1 cellular context compared by ENCODE assay signal in the genomic region with DNA sequence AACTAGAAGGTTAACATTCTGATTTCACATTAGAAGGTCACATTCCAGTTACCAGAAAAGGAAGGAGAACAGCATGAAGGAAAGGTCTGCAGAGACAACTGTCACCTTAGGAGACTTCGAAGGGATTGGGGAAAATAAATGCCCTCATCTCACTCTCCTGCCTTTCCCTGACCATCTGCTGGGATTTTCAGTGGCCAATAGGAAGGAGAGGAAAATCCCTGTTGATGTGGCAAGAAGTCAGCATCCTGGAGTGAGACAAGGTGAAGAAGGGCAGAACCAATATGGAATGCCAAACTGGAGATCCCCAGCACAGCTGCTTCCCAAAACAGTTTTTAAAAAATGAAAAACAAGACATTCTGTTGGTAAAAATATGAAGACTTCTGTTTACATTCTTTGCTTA.
TF ChIP-seq lines count a peak whose summit lies in the region.

No MANE protein-coding gene starts in this region.

TF ChIP-seq in H1, 55 proteins besides CTCF, POLR2A, EP300 and RAD21 (continued from another document):
- no peak for TF ChIP-seq TBP (IDR thresholded peaks at IDR 0.05; ENCODE audit: low read depth, low read length)
- TF ChIP-seq BACH1 (IDR thresholded peaks at IDR 0.05; ENCODE audit: low read length) = no peak
- no peak for TF ChIP-seq POLR2AphosphoS5 (IDR thresholded peaks at IDR 0.05; ENCODE audit: low read depth, low read length)
- no peak for TF ChIP-seq SRF (IDR thresholded peaks at IDR 0.05; ENCODE audit: low read depth, low read length)
- no peak for TF ChIP-seq JUND (IDR thresholded peaks at IDR 0.05; ENCODE audit: low read length)
- TF ChIP-seq, protein P1, sequence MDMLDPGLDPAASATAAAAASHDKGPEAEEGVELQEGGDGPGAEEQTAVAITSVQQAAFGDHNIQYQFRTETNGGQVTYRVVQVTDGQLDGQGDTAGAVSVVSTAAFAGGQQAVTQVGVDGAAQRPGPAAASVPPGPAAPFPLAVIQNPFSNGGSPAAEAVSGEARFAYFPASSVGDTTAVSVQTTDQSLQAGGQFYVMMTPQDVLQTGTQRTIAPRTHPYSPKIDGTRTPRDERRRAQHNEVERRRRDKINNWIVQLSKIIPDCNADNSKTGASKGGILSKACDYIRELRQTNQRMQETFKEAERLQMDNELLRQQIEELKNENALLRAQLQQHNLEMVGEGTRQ (IDR thresholded peaks at IDR 0.05; ENCODE audit: low read length) = no peak
- TF ChIP-seq, protein P2, sequence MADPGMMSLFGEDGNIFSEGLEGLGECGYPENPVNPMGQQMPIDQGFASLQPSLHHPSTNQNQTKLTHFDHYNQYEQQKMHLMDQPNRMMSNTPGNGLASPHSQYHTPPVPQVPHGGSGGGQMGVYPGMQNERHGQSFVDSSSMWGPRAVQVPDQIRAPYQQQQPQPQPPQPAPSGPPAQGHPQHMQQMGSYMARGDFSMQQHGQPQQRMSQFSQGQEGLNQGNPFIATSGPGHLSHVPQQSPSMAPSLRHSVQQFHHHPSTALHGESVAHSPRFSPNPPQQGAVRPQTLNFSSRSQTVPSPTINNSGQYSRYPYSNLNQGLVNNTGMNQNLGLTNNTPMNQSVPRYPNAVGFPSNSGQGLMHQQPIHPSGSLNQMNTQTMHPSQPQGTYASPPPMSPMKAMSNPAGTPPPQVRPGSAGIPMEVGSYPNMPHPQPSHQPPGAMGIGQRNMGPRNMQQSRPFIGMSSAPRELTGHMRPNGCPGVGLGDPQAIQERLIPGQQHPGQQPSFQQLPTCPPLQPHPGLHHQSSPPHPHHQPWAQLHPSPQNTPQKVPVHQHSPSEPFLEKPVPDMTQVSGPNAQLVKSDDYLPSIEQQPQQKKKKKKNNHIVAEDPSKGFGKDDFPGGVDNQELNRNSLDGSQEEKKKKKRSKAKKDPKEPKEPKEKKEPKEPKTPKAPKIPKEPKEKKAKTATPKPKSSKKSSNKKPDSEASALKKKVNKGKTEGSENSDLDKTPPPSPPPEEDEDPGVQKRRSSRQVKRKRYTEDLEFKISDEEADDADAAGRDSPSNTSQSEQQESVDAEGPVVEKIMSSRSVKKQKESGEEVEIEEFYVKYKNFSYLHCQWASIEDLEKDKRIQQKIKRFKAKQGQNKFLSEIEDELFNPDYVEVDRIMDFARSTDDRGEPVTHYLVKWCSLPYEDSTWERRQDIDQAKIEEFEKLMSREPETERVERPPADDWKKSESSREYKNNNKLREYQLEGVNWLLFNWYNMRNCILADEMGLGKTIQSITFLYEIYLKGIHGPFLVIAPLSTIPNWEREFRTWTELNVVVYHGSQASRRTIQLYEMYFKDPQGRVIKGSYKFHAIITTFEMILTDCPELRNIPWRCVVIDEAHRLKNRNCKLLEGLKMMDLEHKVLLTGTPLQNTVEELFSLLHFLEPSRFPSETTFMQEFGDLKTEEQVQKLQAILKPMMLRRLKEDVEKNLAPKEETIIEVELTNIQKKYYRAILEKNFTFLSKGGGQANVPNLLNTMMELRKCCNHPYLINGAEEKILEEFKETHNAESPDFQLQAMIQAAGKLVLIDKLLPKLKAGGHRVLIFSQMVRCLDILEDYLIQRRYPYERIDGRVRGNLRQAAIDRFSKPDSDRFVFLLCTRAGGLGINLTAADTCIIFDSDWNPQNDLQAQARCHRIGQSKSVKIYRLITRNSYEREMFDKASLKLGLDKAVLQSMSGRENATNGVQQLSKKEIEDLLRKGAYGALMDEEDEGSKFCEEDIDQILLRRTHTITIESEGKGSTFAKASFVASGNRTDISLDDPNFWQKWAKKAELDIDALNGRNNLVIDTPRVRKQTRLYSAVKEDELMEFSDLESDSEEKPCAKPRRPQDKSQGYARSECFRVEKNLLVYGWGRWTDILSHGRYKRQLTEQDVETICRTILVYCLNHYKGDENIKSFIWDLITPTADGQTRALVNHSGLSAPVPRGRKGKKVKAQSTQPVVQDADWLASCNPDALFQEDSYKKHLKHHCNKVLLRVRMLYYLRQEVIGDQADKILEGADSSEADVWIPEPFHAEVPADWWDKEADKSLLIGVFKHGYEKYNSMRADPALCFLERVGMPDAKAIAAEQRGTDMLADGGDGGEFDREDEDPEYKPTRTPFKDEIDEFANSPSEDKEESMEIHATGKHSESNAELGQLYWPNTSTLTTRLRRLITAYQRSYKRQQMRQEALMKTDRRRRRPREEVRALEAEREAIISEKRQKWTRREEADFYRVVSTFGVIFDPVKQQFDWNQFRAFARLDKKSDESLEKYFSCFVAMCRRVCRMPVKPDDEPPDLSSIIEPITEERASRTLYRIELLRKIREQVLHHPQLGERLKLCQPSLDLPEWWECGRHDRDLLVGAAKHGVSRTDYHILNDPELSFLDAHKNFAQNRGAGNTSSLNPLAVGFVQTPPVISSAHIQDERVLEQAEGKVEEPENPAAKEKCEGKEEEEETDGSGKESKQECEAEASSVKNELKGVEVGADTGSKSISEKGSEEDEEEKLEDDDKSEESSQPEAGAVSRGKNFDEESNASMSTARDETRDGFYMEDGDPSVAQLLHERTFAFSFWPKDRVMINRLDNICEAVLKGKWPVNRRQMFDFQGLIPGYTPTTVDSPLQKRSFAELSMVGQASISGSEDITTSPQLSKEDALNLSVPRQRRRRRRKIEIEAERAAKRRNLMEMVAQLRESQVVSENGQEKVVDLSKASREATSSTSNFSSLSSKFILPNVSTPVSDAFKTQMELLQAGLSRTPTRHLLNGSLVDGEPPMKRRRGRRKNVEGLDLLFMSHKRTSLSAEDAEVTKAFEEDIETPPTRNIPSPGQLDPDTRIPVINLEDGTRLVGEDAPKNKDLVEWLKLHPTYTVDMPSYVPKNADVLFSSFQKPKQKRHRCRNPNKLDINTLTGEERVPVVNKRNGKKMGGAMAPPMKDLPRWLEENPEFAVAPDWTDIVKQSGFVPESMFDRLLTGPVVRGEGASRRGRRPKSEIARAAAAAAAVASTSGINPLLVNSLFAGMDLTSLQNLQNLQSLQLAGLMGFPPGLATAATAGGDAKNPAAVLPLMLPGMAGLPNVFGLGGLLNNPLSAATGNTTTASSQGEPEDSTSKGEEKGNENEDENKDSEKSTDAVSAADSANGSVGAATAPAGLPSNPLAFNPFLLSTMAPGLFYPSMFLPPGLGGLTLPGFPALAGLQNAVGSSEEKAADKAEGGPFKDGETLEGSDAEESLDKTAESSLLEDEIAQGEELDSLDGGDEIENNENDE (IDR thresholded peaks at IDR 0.05; ENCODE audit: insufficient replicate concordance, low read length) = no peak
- TF ChIP-seq PHF8 (conservative IDR thresholded peaks at IDR 0.05; ENCODE audit: low read depth, low read length) = no peak
- TF ChIP-seq CHD2 (IDR thresholded peaks at IDR 0.05; ENCODE audit: low read length) = no peak
- no peak for TF ChIP-seq TCF12 (IDR thresholded peaks at IDR 0.05; ENCODE audit: low read depth, low read length)
- no peak for TF ChIP-seq EGR1 (IDR thresholded peaks at IDR 0.05; ENCODE audit: borderline replicate concordance, low read depth, low read length)
- TF ChIP-seq YY1 (IDR thresholded peaks at IDR 0.05; ENCODE audit: low read depth, low read length) = no peak
- TF ChIP-seq CBX5 (IDR thresholded peaks at IDR 0.05; ENCODE audit: low read depth, low read length) = no peak
- no peak for TF ChIP-seq CTBP2 (IDR thresholded peaks at IDR 0.05; ENCODE audit: borderline replicate concordance, insufficient read depth, insufficient read length, low read length)
